8 cellular contexts compared by ENCODE assay signal in the genomic region with DNA sequence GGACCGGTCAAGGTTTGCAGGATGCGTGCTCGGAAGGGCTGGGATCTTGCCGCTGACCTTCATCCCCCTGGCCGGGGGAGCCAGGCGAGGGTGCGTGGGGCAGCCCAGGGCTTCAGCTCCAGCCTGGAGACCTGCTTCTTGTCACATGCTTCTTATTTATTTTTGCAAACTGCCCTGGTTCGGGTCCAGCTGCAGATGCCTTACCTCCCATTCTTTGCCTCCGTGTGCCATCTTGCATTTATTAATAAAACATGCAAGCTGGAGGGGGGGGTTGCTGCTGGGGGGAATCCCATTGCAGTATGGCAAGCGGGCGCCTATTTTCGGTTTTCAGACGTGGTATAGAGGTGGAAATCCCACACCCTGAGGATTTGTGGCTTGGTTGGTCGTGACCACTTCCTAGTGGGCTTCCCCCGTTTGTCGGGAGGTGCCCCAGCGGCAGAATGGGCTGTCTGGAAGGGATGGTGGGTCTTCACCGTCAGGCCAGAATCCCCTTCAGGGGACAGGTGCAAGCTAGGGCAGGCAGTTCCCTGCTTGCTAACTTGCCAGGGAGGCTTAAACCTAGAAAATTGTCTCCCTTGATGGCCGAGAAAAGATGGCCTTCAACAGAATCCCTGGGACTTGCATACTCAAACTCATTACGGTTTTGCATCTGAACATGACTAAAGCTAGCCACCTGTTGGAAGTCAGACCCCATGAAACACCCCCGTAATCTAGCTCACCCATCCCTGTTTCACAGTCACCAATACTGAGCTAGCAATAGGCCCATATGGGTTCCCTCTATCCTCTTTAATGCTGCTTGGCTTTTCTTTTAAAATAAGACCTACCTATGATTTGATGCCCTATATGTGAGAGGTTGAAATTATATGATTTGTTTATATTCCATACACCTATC. TPM values are rescaled to one million over a fixed set of nuclear protein-coding genes. Genes with fewer than 3 reads are reported as not detected.
A peak's percentile ranks its signal among the peaks of the same experiment; 100 is the strongest.
DNase-seq lines count a peak whose midpoint lies in the region; ATAC-seq, FAIRE-seq and TF ChIP-seq lines count a peak whose summit lies in the region.

No MANE protein-coding gene starts in this region.

- no peaks in the 10 kb centered on the region for H4K20me1 ChIP-seq in endothelial cell of umbilical vein (replicated peaks; ENCODE audit: control insufficient read depth, extremely low read depth, insufficient read depth, low read length)

- H3K36me3 ChIP-seq in HAP-1 (replicated peaks) = no peaks in the 10 kb centered on the region
- no peaks in the 10 kb centered on the region for H3K36me3 ChIP-seq in endothelial cell of umbilical vein (ENCODE audit: control insufficient read depth in 2 of 2, extremely low read depth in 1 of 2, insufficient read depth in 2 of 2, low read length in 2 of 2)
- no peaks in the 10 kb centered on the region for H3K36me3 ChIP-seq in ovary

- CTCF ChIA-PET in endothelial cell of umbilical vein (lab: Charles Lee) = interaction anchor here (1.0 to 8.5 kb wide), 7 partner anchors 12 to 251 kb away, joined by 3 to 183 read pairs (median 5); no protein-coding TSS in a partner anchor

- peak overlapping the region; percentile 48 for H3K4me2 ChIP-seq in endothelial cell of umbilical vein (ENCODE audit: insufficient read depth, low read length)

- H3K9me1 ChIP-seq in endothelial cell of umbilical vein (replicated peaks; ENCODE audit: control insufficient read depth, extremely low read depth, insufficient read depth, low read length) = no peaks in the 10 kb centered on the region

- DNase-seq in HAP-1 (ENCODE audit: low spot score in 2 of 2) (no peak), endothelial cell of umbilical vein (ENCODE audit: low read depth, low spot score) (peak; percentile 6), ovary (no peak), OCI-M2 (lab: John Stamatoyannopoulos, UW; ENCODE audit: unreplicated experiment) (no peak)

- dilution Hi-C loops in endothelial cell of umbilical vein (cut with MboI; ENCODE audit: extremely low pct_ligation_motif_present, low sequenced_read_pairs) = no loop called here

- in situ Hi-C loops in HAP-1 (cut with MboI; ENCODE audit: low sequenced_read_pairs) = loop anchor here (5.0 kb wide), 1 partner anchor 77 kb away; no protein-coding TSS in a partner anchor

- peaks cover 41% of the 10 kb centered on the region for H3K27me3 ChIP-seq in HAP-1 (ENCODE audit: low read depth)
- H3K27me3 ChIP-seq in endothelial cell of umbilical vein (ENCODE audit: control insufficient read depth in 2 of 2, insufficient read depth in 2 of 2, low read length in 2 of 2) = peaks cover 57 to 80% of the 10 kb centered on the region in 2 experiments
- no peaks in the 10 kb centered on the region for H3K27me3 ChIP-seq in ovary

- TF ChIP-seq CTCF in VCaP (conservative IDR thresholded peaks at IDR 0.05) (no peak), endothelial cell of umbilical vein (IDR thresholded peaks at IDR 0.05; ENCODE audit: extremely low read depth in 1 of 2, insufficient read depth in 1 of 2, low read depth in 1 of 2, low read length in 2 of 2) (no peak), ovary (IDR thresholded peaks at IDR 0.05) (no peak)

- no peak for TF ChIP-seq EP300 in ovary (IDR thresholded peaks at IDR 0.05)

- H3K9me3 ChIP-seq in HAP-1 (no peaks in the 10 kb centered on the region), endothelial cell of umbilical vein (replicated peaks; ENCODE audit: control insufficient read depth, insufficient read depth, low read length) (no peaks in the 10 kb centered on the region), ovary (no peaks in the 10 kb centered on the region)

- H3K4me1 ChIP-seq in HAP-1 = peaks cover 7% of the 10 kb centered on the region
- H3K4me1 ChIP-seq in endothelial cell of umbilical vein (ENCODE audit: control insufficient read depth, extremely low read depth, insufficient read depth, low read length) = peaks cover 8% of the 10 kb centered on the region
- H3K4me1 ChIP-seq in ovary (ENCODE audit: insufficient read depth) = peaks cover 1% of the 10 kb centered on the region

- no peak overlapping the region for H3K9ac ChIP-seq in endothelial cell of umbilical vein (replicated peaks; ENCODE audit: extremely low read depth, insufficient read depth, low read length)

- ATAC-seq in GM18867 (IDR thresholded peaks at IDR 0.05; ENCODE audit: unreplicated experiment) (no peak), HG03565 (IDR thresholded peaks at IDR 0.05; ENCODE audit: unreplicated experiment) (no peak), HG03439 (IDR thresholded peaks at IDR 0.05; ENCODE audit: unreplicated experiment) (no peak)

- peak overlapping the region; percentile 53 for H3K4me3 ChIP-seq in HAP-1
- peak overlapping the region in 1 of 3 experiments; percentile 46 for H3K4me3 ChIP-seq in endothelial cell of umbilical vein (replicated peaks in 1 of 3; ENCODE audit: insufficient read depth in 1 of 3, low read depth in 1 of 3, low read length in 3 of 3)
- peak overlapping the region; percentile 37 for H3K4me3 ChIP-seq in ovary

- POLR2A ChIA-PET in endothelial cell of umbilical vein (lab: Charles Lee) = interaction anchor here (0.6 kb wide), 1 partner anchor 66 kb away, joined by 3 read pairs; no protein-coding TSS in a partner anchor

- H2AFZ ChIP-seq in endothelial cell of umbilical vein (ENCODE audit: low read depth, low read length) = peak overlapping the region; percentile 49

- BruUV-seq in endothelial cell of umbilical vein (replicated peaks; lab: Mats Ljungman, UMichigan) = no TSS peak

- H3K79me2 ChIP-seq in endothelial cell of umbilical vein (ENCODE audit: control insufficient read depth, insufficient read depth, low read length) = no peaks in the 10 kb centered on the region

- 12 to 17% (median 16%) methylated on average over 19 to 21 of the region's 21 CpGs for WGBS in ovary, 3 donors

- TF ChIP-seq POLR2A in endothelial cell of umbilical vein (IDR thresholded peaks at IDR 0.05; ENCODE audit: low read depth, low read length) (no peak), ovary (IDR thresholded peaks at IDR 0.05) (no peak)

- no peak for FAIRE-seq in endothelial cell of umbilical vein (lab: Jason Lieb, UNC)

- H3K27ac ChIP-seq in VCaP (peak overlapping the region; percentile 63; the same call in 1 of the 2 replicates), endothelial cell of umbilical vein (ENCODE audit: insufficient read depth, low read depth, low read length) (no peak overlapping the region), ovary (no peak overlapping the region)

- intact Hi-C loops in endothelial cell of umbilical vein (cut with micrococcal nuclease) (no loop called here), ovary (cut with DNase I) (no loop called here)

TF ChIP-seq in endothelial cell of umbilical vein, 7 proteins besides CTCF, POLR2A, EP300 and RAD21:
- TF ChIP-seq POLR2AphosphoS5 (IDR thresholded peaks at IDR 0.05; ENCODE audit: insufficient read depth, low read depth, low read length) = no peak
- peak; percentile 29 for TF ChIP-seq EZH2 (IDR thresholded peaks at IDR 0.05; ENCODE audit: borderline replicate concordance, low read depth, low read length, severe bottlenecking)
- TF ChIP-seq GATA2 (IDR thresholded peaks at IDR 0.05; ENCODE audit: insufficient read depth, insufficient read length, low read depth, low read length) = no peak

RNA-seq across cellular contexts. Expression of a gene that starts 0.6 kb away (rescaled TPM):
- total RNA-seq in endothelial cell of umbilical vein = not detected in 2 replicates
- not detected in 2 replicates for polyA plus RNA-seq in endothelial cell of umbilical vein
- polyA plus RNA-seq in endothelial cell of umbilical vein (2011; cell fraction: cytosol; rRNA removed) = not detected in 2 replicates
- not detected in 2 replicates for polyA plus RNA-seq in endothelial cell of umbilical vein (2011; cell fraction: nucleus; rRNA removed)
- 0.13 and 0.20 TPM in 2 replicates for polyA plus RNA-seq in endothelial cell of umbilical vein (2012)
- polyA minus RNA-seq in endothelial cell of umbilical vein = not detected in 2 replicates
- polyA minus RNA-seq in endothelial cell of umbilical vein (2011; cell fraction: cytosol; rRNA and poly(A)+ RNA removed) = 0.72 TPM
- polyA minus RNA-seq in endothelial cell of umbilical vein (2011; cell fraction: nucleus; rRNA and poly(A)+ RNA removed) = not detected in 2 replicates
- under 1 TPM in 1 of 7 donors, not detected in 6; 0.11 TPM for total RNA-seq in ovary
- polyA plus RNA-seq in ovary = under 1 TPM in 1 of 2 donors, not detected in 1; 0.13 TPM

RNA-seq across cellular contexts. Expression of a gene that starts 48.1 kb away (rescaled TPM):
- total RNA-seq in endothelial cell of umbilical vein (not detected in 2 replicates), ovary (1 to 10 TPM in 1 of 7 donors, under 1 TPM in 5, not detected in 1; 0.18 to 9.0 (median 0.44) TPM)
- polyA plus RNA-seq in endothelial cell of umbilical vein (not detected in 2 replicates), ovary (1 to 10 TPM in 1 of 2 donors, under 1 TPM in 1; 0.05 to 1.0 TPM)
- not detected in 2 replicates for polyA plus RNA-seq in endothelial cell of umbilical vein (2011; cell fraction: cytosol; rRNA removed)
- not detected in 2 replicates for polyA plus RNA-seq in endothelial cell of umbilical vein (2011; cell fraction: nucleus; rRNA removed)
- polyA plus RNA-seq in endothelial cell of umbilical vein (2012) = 0.08 and 0.50 TPM in 2 replicates
- not detected in 2 replicates for polyA minus RNA-seq in endothelial cell of umbilical vein
- 13.1 TPM for polyA minus RNA-seq in endothelial cell of umbilical vein (2011; cell fraction: cytosol; rRNA and poly(A)+ RNA removed)
- not detected in 2 replicates for polyA minus RNA-seq in endothelial cell of umbilical vein (2011; cell fraction: nucleus; rRNA and poly(A)+ RNA removed)
